In genomic region chr6:56246941-56247653, GRCh38 we compare ENCODE assay signal across 8 cellular contexts. TPM values are rescaled to one million over a fixed set of nuclear protein-coding genes. Genes with fewer than 3 reads are reported as not detected.
A peak's percentile ranks its signal among the peaks of the same experiment; 100 is the strongest.
DNase-seq lines count a peak whose midpoint lies in the region; ATAC-seq, FAIRE-seq and TF ChIP-seq lines count a peak whose summit lies in the region.

Gene COL21A1 (minus strand): TSS chr6:56247580. CDS start chr6:56182618, 64,962 bp downstream.

- TF ChIP-seq CTCF in thyroid gland (IDR thresholded peaks at IDR 0.05) (no peak), GM13976 (IDR thresholded peaks at IDR 0.05; ENCODE audit: borderline replicate concordance, control extremely low read depth, extremely low read depth, insufficient read depth, missing control alignments) (no peak)

- H3K36me3 ChIP-seq in thyroid gland: no peaks in the 10 kb centered on the region

- H3K27ac ChIP-seq in thyroid gland: peak within 1 kb of the TSS; percentile 4 to 27 (median 17)

- H3K27me3 ChIP-seq in thyroid gland: no peaks in the 10 kb centered on the region

- whole genome bisulfite sequencing in thyroid gland, 2 donors: 3 to 8% methylated on average over 24 to 26 of the region's 34 CpGs

- in situ Hi-C loops in GM13976 (cut with MboI; ENCODE audit: low sequenced_read_pairs, unreplicated experiment): no loop called here

- intact Hi-C loops in thyroid gland (cut with DNase I): no loop called here

- H3K4me3 ChIP-seq in thyroid gland (replicated peaks in 1 of 3): peak within 1 kb of the TSS; percentile 6 to 34 (median 32)

- DNase-seq in LoVo (ENCODE audit: low spot score) (peak; percentile 31), dermis blood vessel endothelial cell (peak; percentile 33), left kidney (ENCODE audit: low read depth, low spot score) (peak; percentile 80), thyroid gland (peak; percentile 58 to 62), GM12891 (ENCODE audit: insufficient read length, low spot score) (no peak), NCI-H2107 (lab: John Stamatoyannopoulos, UW) (no peak), GM13976 (ENCODE audit: low spot score) (no peak)

- TF ChIP-seq POLR2A in thyroid gland (IDR thresholded peaks at IDR 0.05) (no peak), GM12891 (IDR thresholded peaks at IDR 0.05; ENCODE audit: low read depth, low read length) (no peak)

- no peak for ATAC-seq in HG03521 (IDR thresholded peaks at IDR 0.05; ENCODE audit: unreplicated experiment)

- no peaks in the 10 kb centered on the region for H3K9me3 ChIP-seq in thyroid gland

- FAIRE-seq in GM12891 (lab: Jason Lieb, UNC): no peak

- H3K4me1 ChIP-seq in thyroid gland: peaks cover 9 to 22% of the 10 kb centered on the region in 2 donors

TF ChIP-seq in GM12891, 5 proteins besides CTCF, POLR2A, EP300 and RAD21:
- TF ChIP-seq SPI1 (IDR thresholded peaks at IDR 0.05; ENCODE audit: low read depth, low read length) (no peak), TAF1 (IDR thresholded peaks at IDR 0.05; ENCODE audit: low read depth, low read length) (no peak), POU2F2 (IDR thresholded peaks at IDR 0.05; ENCODE audit: low read depth, low read length) (no peak), POLR2AphosphoS5 (IDR thresholded peaks at IDR 0.05; ENCODE audit: low read depth, low read length) (no peak), PAX5 (IDR thresholded peaks at IDR 0.05; ENCODE audit: insufficient read depth, low read length, severe bottlenecking) (no peak)

RNA-seq across cellular contexts. Expression of gene COL21A1, which starts in this region (rescaled TPM):
- total RNA-seq in dermis blood vessel endothelial cell (0.05 and 0.34 TPM in 2 replicates), thyroid gland (1 to 10 TPM; 1.6 to 8.8 (median 3.0) TPM)
- polyA plus RNA-seq in GM12891 (2012; ENCODE audit: low read depth, missing spikeins): not detected

Comparison
In these comparisons a context has a peak if more than half of its experiments do, and no peak if none do; other contexts are left out.
1. Peak in DNase-seq in dermis blood vessel endothelial cell; RNA of the gene not detected or under 1 TPM.
2. DNase-seq: peak in LoVo (single experiment), left kidney (single experiment) and thyroid gland (2 of 2); none in GM12891 (single experiment), NCI-H2107 (single experiment) and GM13976 (single experiment).